1 cellular context compared by ENCODE assay signal in genomic region chr2:102664439-102665042, GRCh38.
TF ChIP-seq lines count a peak whose summit lies in the region.

No MANE protein-coding gene starts in this region.

TF ChIP-seq in K562, 482 proteins besides CTCF, POLR2A, EP300 and RAD21 (continued from another document and continues in another):
- TF ChIP-seq STAT6 (CRISPR knock-in tag; IDR thresholded peaks at IDR 0.05), result no peak
- TF ChIP-seq FOXA1 (IDR thresholded peaks at IDR 0.05; ENCODE audit: borderline replicate concordance), result no peak
- TF ChIP-seq ZNF589 (CRISPR knock-in tag; IDR thresholded peaks at IDR 0.05; ENCODE audit: low read depth), result 0 out of 2 replicates have a peak, but pooled peaks have one; percentile 78
- TF ChIP-seq KDM1A (IDR thresholded peaks at IDR 0.05), result peak in 1 of 2 experiments; percentile 4; a peak in 1 of 4 replicates
- TF ChIP-seq ZBTB34 (CRISPR knock-in tag; IDR thresholded peaks at IDR 0.05), result no peak
- no peak for TF ChIP-seq GATA2 (CRISPR knock-in tag; IDR thresholded peaks at IDR 0.05)
- peak; percentile 56; the same call in 1 of the 2 replicates for TF ChIP-seq EP400 (IDR thresholded peaks at IDR 0.05)
- no peak for TF ChIP-seq ZNF311 (CRISPR knock-in tag; IDR thresholded peaks at IDR 0.05)
- no peak; a peak in 1 of 4 replicates for TF ChIP-seq TEAD1 (CRISPR knock-in tag; IDR thresholded peaks at IDR 0.05)
- no peak for TF ChIP-seq CGGBP1 (CRISPR knock-in tag; IDR thresholded peaks at IDR 0.05)
- TF ChIP-seq ETV6 (IDR thresholded peaks at IDR 0.05; ENCODE audit: borderline replicate concordance in 1 of 2, low read depth in 2 of 2, low read length in 1 of 2), result no peak
- no peak for TF ChIP-seq ETV6 (CRISPR knock-in tag; IDR thresholded peaks at IDR 0.05; ENCODE audit: borderline replicate concordance)
- no peak for TF ChIP-seq PTBP1 (IDR thresholded peaks at IDR 0.05; ENCODE audit: low read depth, low read length)
- TF ChIP-seq NCOA4 (IDR thresholded peaks at IDR 0.05; ENCODE audit: partially characterized antibody), result no peak
- TF ChIP-seq ZNF584 (CRISPR knock-in tag; IDR thresholded peaks at IDR 0.05; ENCODE audit: low read depth), result 0 out of 2 replicates have a peak, but pooled peaks have one; percentile 27
- TF ChIP-seq MAX (CRISPR knock-in tag; IDR thresholded peaks at IDR 0.05), result no peak
- no peak for TF ChIP-seq HNRNPUL1 (IDR thresholded peaks at IDR 0.05; ENCODE audit: low read length)
- no peak for TF ChIP-seq ZNF561 (CRISPR knock-in tag; conservative IDR thresholded peaks at IDR 0.05)
- no peak for TF ChIP-seq TARDBP (IDR thresholded peaks at IDR 0.05)
- no peak for TF ChIP-seq AFF1 (IDR thresholded peaks at IDR 0.05; ENCODE audit: low read depth in 1 of 2, partially characterized antibody in 2 of 2)
- TF ChIP-seq BCLAF1 (IDR thresholded peaks at IDR 0.05; ENCODE audit: borderline replicate concordance in 1 of 2, control insufficient read depth in 1 of 2, low read depth in 2 of 2, low read length in 1 of 2), result no peak
- TF ChIP-seq TCF3 (CRISPR knock-in tag; IDR thresholded peaks at IDR 0.05), result peak; percentile 38; the same call in 1 of the 2 replicates
- no peak for TF ChIP-seq GTF3C2 (IDR thresholded peaks at IDR 0.05; ENCODE audit: borderline replicate concordance, extremely low read depth, insufficient read length)
- TF ChIP-seq NFRKB (IDR thresholded peaks at IDR 0.05; ENCODE audit: low read depth), result no peak
- TF ChIP-seq SUPT5H (IDR thresholded peaks at IDR 0.05), result no peak
- TF ChIP-seq SMAD4 (CRISPR knock-in tag; conservative IDR thresholded peaks at IDR 0.05), result no peak
- no peak for TF ChIP-seq ATF2 (CRISPR knock-in tag; IDR thresholded peaks at IDR 0.05)
- no peak for TF ChIP-seq TCF7 (IDR thresholded peaks at IDR 0.05; ENCODE audit: borderline replicate concordance)
- no peak for TF ChIP-seq ZNF3 (CRISPR knock-in tag; IDR thresholded peaks at IDR 0.05)
- TF ChIP-seq GATAD2A (IDR thresholded peaks at IDR 0.05), result no peak
- TF ChIP-seq NFIC (IDR thresholded peaks at IDR 0.05), result no peak
- no peak for TF ChIP-seq ZNF282 (CRISPR knock-in tag; IDR thresholded peaks at IDR 0.05)
- TF ChIP-seq ZNF224 (CRISPR knock-in tag; IDR thresholded peaks at IDR 0.05), result no peak
- TF ChIP-seq SMARCA4 (IDR thresholded peaks at IDR 0.05), result peak; percentile 65; the same call in 1 of the 2 replicates
- no peak for TF ChIP-seq ZC3H4 (CRISPR knock-in tag; IDR thresholded peaks at IDR 0.05; ENCODE audit: borderline replicate concordance)
- no peak for TF ChIP-seq SAP30 (IDR thresholded peaks at IDR 0.05; ENCODE audit: borderline replicate concordance, insufficient read depth, low read depth, low read length, poor library complexity, severe bottlenecking)
- TF ChIP-seq YY1 (IDR thresholded peaks at IDR 0.05; ENCODE audit: borderline replicate concordance in 1 of 3, control insufficient read depth in 1 of 3, extremely low read depth in 1 of 3, insufficient read depth in 3 of 3, insufficient read length in 1 of 3, insufficient replicate concordance in 2 of 3, low read depth in 1 of 3, low read length in 2 of 3), result no peak
- peak; percentile 66; the same call in 1 of the 2 replicates for TF ChIP-seq SREBF1 (IDR thresholded peaks at IDR 0.05; ENCODE audit: borderline replicate concordance, low read depth, low read length)
- peak in 1 of 2 experiments; percentile 35; a peak in 1 of 4 replicates for TF ChIP-seq ZNF639 (CRISPR knock-in tag; conservative IDR thresholded peaks at IDR 0.05 in 1 of 2, IDR thresholded peaks at IDR 0.05 in 1 of 2)
- no peak for TF ChIP-seq HMG20B (CRISPR knock-in tag; IDR thresholded peaks at IDR 0.05)
- no peak for TF ChIP-seq ZNF511 (CRISPR knock-in tag; IDR thresholded peaks at IDR 0.05)
- no peak for TF ChIP-seq ZNF239 (CRISPR knock-in tag; IDR thresholded peaks at IDR 0.05)
